1 cellular context compared by ENCODE assay signal in genomic region chr2:42132966-42133641, GRCh38.
A peak's percentile ranks its signal among the peaks of the same experiment; 100 is the strongest.
TF ChIP-seq lines count a peak whose summit lies in the region.

No MANE protein-coding gene starts in this region.

TF ChIP-seq in HepG2, 621 proteins besides CTCF, POLR2A, EP300 and RAD21 (continued from another document and continues in another):
- TF ChIP-seq ZNF574 (CRISPR knock-in tag; IDR thresholded peaks at IDR 0.05) (peak; percentile 91), NFATC3 (CRISPR knock-in tag; IDR thresholded peaks at IDR 0.05) (peak; percentile 57; the same call in 1 of the 2 replicates), ZNF180 (CRISPR knock-in tag; IDR thresholded peaks at IDR 0.05; ENCODE audit: borderline replicate concordance, low read depth) (peak; percentile 77; the same call in 1 of the 2 replicates), TAF15 (IDR thresholded peaks at IDR 0.05; ENCODE audit: low read depth, low read length, poor library complexity, severe bottlenecking) (no peak), ZBTB21 (CRISPR knock-in tag; IDR thresholded peaks at IDR 0.05) (peak; percentile 78), BATF2 (CRISPR knock-in tag; IDR thresholded peaks at IDR 0.05) (peak; percentile 87), ZNF678 (CRISPR knock-in tag; IDR thresholded peaks at IDR 0.05) (no peak), ZFP37 (CRISPR knock-in tag; IDR thresholded peaks at IDR 0.05; ENCODE audit: borderline replicate concordance) (peak; percentile 79; the same call in 1 of the 2 replicates), NRL (CRISPR knock-in tag; IDR thresholded peaks at IDR 0.05; ENCODE audit: borderline replicate concordance) (peak; percentile 96), HOXA9 (CRISPR knock-in tag; IDR thresholded peaks at IDR 0.05; ENCODE audit: borderline replicate concordance) (peak; percentile 66; the same call in 1 of the 2 replicates), ZNF883 (CRISPR knock-in tag; IDR thresholded peaks at IDR 0.05; ENCODE audit: not compliant biosample characterization) (peak; percentile 97), IKZF4 (CRISPR knock-in tag; IDR thresholded peaks at IDR 0.05; ENCODE audit: borderline replicate concordance, low read depth, not compliant biosample characterization) (peak; percentile 95), RFXAP (CRISPR knock-in tag; IDR thresholded peaks at IDR 0.05; ENCODE audit: borderline replicate concordance) (peak; percentile 89), RFX5 (IDR thresholded peaks at IDR 0.05; ENCODE audit: low read depth, low read length) (0 out of 2 replicates have a peak, but pooled peaks have one; percentile 19), JUNB (CRISPR knock-in tag; IDR thresholded peaks at IDR 0.05; ENCODE audit: borderline replicate concordance) (peak; percentile 92; the same call in 1 of the 2 replicates), ZNF737 (CRISPR knock-in tag; IDR thresholded peaks at IDR 0.05; ENCODE audit: borderline replicate concordance) (no peak), ZNF44 (CRISPR knock-in tag; IDR thresholded peaks at IDR 0.05) (0 out of 2 replicates have a peak, but pooled peaks have one; percentile 71), GTF2F1 (IDR thresholded peaks at IDR 0.05; ENCODE audit: low read length) (no peak), MAFG (CRISPR knock-in tag; IDR thresholded peaks at IDR 0.05) (no peak), KDM5A (IDR thresholded peaks at IDR 0.05; ENCODE audit: borderline replicate concordance, low read length) (no peak; the same call in 1 of the 2 replicates), POGK (CRISPR knock-in tag; conservative IDR thresholded peaks at IDR 0.05) (peak; percentile 86), ZNF605 (CRISPR knock-in tag; IDR thresholded peaks at IDR 0.05) (peak; percentile 85), ZNF296 (CRISPR knock-in tag; conservative IDR thresholded peaks at IDR 0.05) (no peak), ZBTB25 (CRISPR knock-in tag; IDR thresholded peaks at IDR 0.05) (peak; percentile 92), HOXA3 (CRISPR knock-in tag; IDR thresholded peaks at IDR 0.05) (peak; percentile 98), MAFF (IDR thresholded peaks at IDR 0.05; ENCODE audit: low read depth, low read length) (peak; percentile 85), PRMT3 (CRISPR knock-in tag; IDR thresholded peaks at IDR 0.05; ENCODE audit: borderline replicate concordance, low read depth) (peak; percentile 97), ZNF33A (CRISPR knock-in tag; IDR thresholded peaks at IDR 0.05; ENCODE audit: borderline replicate concordance) (no peak; the same call in 1 of the 2 replicates), ZNF550 (CRISPR knock-in tag; IDR thresholded peaks at IDR 0.05; ENCODE audit: borderline replicate concordance) (0 out of 2 replicates have a peak, but pooled peaks have one; percentile 67), PAF1 (CRISPR knock-in tag; IDR thresholded peaks at IDR 0.05) (no peak), MBNL3 (CRISPR knock-in tag; conservative IDR thresholded peaks at IDR 0.05) (no peak)
- TF ChIP-seq, protein P1, sequence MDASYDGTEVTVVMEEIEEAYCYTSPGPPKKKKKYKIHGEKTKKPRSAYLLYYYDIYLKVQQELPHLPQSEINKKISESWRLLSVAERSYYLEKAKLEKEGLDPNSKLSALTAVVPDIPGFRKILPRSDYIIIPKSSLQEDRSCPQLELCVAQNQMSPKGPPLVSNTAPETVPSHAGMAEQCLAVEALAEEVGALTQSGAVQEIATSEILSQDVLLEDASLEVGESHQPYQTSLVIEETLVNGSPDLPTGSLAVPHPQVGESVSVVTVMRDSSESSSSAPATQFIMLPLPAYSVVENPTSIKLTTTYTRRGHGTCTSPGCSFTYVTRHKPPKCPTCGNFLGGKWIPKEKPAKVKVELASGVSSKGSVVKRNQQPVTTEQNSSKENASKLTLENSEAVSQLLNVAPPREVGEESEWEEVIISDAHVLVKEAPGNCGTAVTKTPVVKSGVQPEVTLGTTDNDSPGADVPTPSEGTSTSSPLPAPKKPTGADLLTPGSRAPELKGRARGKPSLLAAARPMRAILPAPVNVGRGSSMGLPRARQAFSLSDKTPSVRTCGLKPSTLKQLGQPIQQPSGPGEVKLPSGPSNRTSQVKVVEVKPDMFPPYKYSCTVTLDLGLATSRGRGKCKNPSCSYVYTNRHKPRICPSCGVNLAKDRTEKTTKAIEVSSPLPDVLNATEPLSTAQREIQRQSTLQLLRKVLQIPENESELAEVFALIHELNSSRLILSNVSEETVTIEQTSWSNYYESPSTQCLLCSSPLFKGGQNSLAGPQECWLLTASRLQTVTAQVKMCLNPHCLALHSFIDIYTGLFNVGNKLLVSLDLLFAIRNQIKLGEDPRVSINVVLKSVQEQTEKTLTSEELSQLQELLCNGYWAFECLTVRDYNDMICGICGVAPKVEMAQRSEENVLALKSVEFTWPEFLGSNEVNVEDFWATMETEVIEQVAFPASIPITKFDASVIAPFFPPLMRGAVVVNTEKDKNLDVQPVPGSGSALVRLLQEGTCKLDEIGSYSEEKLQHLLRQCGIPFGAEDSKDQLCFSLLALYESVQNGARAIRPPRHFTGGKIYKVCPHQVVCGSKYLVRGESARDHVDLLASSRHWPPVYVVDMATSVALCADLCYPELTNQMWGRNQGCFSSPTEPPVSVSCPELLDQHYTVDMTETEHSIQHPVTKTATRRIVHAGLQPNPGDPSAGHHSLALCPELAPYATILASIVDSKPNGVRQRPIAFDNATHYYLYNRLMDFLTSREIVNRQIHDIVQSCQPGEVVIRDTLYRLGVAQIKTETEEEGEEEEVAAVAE (CRISPR knock-in tag; IDR thresholded peaks at IDR 0.05; ENCODE audit: borderline replicate concordance), result 0 out of 2 replicates have a peak, but pooled peaks have one; percentile 41
- TF ChIP-seq, protein P2, sequence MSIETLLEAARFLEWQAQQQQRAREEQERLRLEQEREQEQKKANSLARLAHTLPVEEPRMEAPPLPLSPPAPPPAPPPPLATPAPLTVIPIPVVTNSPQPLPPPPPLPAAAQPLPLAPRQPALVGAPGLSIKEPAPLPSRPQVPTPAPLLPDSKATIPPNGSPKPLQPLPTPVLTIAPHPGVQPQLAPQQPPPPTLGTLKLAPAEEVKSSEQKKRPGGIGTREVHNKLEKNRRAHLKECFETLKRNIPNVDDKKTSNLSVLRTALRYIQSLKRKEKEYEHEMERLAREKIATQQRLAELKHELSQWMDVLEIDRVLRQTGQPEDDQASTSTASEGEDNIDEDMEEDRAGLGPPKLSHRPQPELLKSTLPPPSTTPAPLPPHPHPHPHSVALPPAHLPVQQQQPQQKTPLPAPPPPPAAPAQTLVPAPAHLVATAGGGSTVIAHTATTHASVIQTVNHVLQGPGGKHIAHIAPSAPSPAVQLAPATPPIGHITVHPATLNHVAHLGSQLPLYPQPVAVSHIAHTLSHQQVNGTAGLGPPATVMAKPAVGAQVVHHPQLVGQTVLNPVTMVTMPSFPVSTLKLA (IDR thresholded peaks at IDR 0.05), result peak; percentile 55
- TF ChIP-seq, protein P3, sequence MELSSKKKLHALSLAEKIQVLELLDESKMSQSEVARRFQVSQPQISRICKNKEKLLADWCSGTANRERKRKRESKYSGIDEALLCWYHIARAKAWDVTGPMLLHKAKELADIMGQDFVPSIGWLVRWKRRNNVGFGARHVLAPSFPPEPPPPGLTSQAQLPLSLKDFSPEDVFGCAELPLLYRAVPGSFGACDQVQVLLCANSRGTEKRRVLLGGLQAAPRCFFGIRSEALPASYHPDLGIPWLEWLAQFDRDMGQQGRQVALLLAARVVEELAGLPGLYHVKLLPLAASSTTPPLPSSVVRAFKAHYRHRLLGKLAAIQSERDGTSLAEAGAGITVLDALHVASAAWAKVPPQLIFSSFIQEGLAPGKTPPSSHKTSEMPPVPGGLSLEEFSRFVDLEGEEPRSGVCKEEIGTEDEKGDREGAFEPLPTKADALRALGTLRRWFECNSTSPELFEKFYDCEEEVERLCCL (CRISPR knock-in tag; IDR thresholded peaks at IDR 0.05; ENCODE audit: borderline replicate concordance), result peak; percentile 41; the same call in 1 of the 2 replicates
- TF ChIP-seq, protein P4, sequence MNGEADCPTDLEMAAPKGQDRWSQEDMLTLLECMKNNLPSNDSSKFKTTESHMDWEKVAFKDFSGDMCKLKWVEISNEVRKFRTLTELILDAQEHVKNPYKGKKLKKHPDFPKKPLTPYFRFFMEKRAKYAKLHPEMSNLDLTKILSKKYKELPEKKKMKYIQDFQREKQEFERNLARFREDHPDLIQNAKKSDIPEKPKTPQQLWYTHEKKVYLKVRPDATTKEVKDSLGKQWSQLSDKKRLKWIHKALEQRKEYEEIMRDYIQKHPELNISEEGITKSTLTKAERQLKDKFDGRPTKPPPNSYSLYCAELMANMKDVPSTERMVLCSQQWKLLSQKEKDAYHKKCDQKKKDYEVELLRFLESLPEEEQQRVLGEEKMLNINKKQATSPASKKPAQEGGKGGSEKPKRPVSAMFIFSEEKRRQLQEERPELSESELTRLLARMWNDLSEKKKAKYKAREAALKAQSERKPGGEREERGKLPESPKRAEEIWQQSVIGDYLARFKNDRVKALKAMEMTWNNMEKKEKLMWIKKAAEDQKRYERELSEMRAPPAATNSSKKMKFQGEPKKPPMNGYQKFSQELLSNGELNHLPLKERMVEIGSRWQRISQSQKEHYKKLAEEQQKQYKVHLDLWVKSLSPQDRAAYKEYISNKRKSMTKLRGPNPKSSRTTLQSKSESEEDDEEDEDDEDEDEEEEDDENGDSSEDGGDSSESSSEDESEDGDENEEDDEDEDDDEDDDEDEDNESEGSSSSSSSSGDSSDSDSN (CRISPR knock-in tag; IDR thresholded peaks at IDR 0.05), result peak; percentile 88
- TF ChIP-seq, protein P5, sequence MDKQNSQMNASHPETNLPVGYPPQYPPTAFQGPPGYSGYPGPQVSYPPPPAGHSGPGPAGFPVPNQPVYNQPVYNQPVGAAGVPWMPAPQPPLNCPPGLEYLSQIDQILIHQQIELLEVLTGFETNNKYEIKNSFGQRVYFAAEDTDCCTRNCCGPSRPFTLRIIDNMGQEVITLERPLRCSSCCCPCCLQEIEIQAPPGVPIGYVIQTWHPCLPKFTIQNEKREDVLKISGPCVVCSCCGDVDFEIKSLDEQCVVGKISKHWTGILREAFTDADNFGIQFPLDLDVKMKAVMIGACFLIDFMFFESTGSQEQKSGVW (CRISPR knock-in tag; IDR thresholded peaks at IDR 0.05; ENCODE audit: borderline replicate concordance), result peak; percentile 34; the same call in 1 of the 2 replicates
